9 cellular contexts compared by ENCODE assay signal in the genomic region with DNA sequence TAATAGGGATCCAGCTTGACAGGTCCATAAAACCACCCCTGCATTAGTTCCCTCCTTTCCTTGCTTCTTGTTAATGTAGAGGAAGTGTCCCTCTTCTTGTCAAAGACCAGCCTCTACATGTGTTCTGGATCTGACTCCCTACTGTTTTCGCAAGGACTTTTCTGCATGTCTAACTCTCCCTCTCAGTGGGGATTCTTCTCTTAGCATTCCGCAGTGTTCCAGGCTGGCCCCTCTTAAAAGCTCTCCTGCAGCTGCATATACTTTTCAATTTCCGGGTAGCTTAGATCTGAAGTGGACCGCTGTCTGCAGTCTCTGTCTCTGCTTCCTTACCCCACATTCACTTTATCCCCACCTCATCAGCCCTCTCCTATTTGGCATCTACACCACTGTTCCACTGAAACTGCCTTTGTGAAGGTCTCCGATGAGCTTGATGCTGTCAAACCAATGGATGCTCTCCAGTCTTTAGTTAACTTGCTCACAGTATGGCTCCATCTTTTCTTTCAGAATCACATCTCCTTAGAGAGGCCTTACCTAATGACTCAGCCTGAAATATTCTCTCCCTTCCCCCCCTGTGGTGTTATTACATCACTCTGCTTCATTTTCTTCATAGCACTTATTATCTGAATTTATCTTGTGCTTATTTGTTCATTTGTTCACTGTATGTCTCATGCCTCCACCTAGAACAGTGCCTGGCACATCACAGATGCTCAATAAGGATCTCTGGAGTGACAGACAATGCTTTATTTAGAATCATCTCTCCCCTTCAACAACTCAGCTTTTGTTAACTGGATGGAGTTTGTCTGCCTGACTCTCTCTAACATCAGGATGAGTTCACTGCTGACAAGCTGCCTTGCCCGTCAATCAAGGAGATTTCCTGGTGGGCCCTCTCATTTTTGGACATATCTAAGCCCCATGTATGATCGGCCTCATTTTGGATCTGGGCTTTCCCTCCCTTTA.
DNase-seq lines count a peak whose midpoint lies in the region; ATAC-seq, FAIRE-seq and TF ChIP-seq lines count a peak whose summit lies in the region.
"Had no signal": no experiment of that assay in that cellular context is flagged by ENCODE, and none has a peak within 500 bp of the region (broad histone marks: within the 10 kb centered on the region; RNA-seq: fewer than 3 reads in every experiment).

No MANE protein-coding gene starts in this region.

- TF ChIP-seq RAD21 in K562 (CRISPR knock-in tag; conservative IDR thresholded peaks at IDR 0.05 in 1 of 2, IDR thresholded peaks at IDR 0.05 in 1 of 2): no peak

- intact Hi-C loops in K562 (cut with micrococcal nuclease): no loop called here

- CTCF ChIA-PET in K562 (lab: Yijun Ruan, JAX; ENCODE audit: low intra/inter-chr PET ratio): no interaction called here

- TF ChIP-seq POLR2A in K562 (conservative IDR thresholded peaks at IDR 0.05): no peak

- BruUV-seq in K562 (replicated peaks; lab: Mats Ljungman, UMichigan): no TSS peak

- H3K4me3 ChIP-seq in DND-41 (ENCODE audit: low read depth in 1 of 2, low read length in 2 of 2): no peak overlapping the region; a peak in 1 of 4 replicates
- no peak overlapping the region for H3K4me3 ChIP-seq in K562
- H3K4me3 ChIP-seq in muscle layer of duodenum (ENCODE audit: low read depth in 1 of 2, low read length in 2 of 2): no peak overlapping the region

- WGBS in K562 (ENCODE audit: insufficient coverage, low coverage, missing lambda C conversion rate): 71% methylated on average over 7 of the region's 7 CpGs

- H3K27me3 ChIP-seq in DND-41 (ENCODE audit: insufficient read depth, low read length, poor library complexity) (no peaks in the 10 kb centered on the region), K562 (ENCODE audit: control insufficient read depth in 2 of 2, insufficient read depth in 2 of 2, low read length in 2 of 2) (no peaks in the 10 kb centered on the region), muscle layer of duodenum (ENCODE audit: low read depth, low read length) (no peaks in the 10 kb centered on the region)

- in situ Hi-C loops in K562 (cut with MboI): no loop called here

- DNase-seq in DND-41 (no peak), K562 (ENCODE audit: extremely low read depth in 1 of 4, low spot score in 3 of 4) (peak in 2 of 4 experiments; percentile 29 to 36), cortex of kidney (lab: John Stamatoyannopoulos, UW) (no peak), GOT3 (lab: John Stamatoyannopoulos, UW) (no peak), NCI-H1436 treated with DMSO at 0.1 percent for 48 hours (lab: John Stamatoyannopoulos, UW) (no peak), NCI-H82 (lab: John Stamatoyannopoulos, UW) (no peak)

- FAIRE-seq in K562 (lab: Jason Lieb, UNC): no peak
- FAIRE-seq: endometrium had no signal

- peak; percentile 36 for TF ChIP-seq EP300 in K562 (IDR thresholded peaks at IDR 0.05; ENCODE audit: low read length)

- H3K9ac ChIP-seq in DND-41 (ENCODE audit: low read depth, low read length) (no peak overlapping the region), K562 (ENCODE audit: insufficient read depth in 1 of 2, low read depth in 2 of 2, low read length in 2 of 2) (no peak overlapping the region)

- H3K4me2 ChIP-seq in DND-41 (ENCODE audit: insufficient read depth, low read length): no peak overlapping the region
- H3K4me2 ChIP-seq in K562 (ENCODE audit: insufficient read depth, low read length): no peak overlapping the region; the same call in 1 of the 2 replicates

- no peaks in the 10 kb centered on the region for H3K36me3 ChIP-seq in DND-41 (ENCODE audit: insufficient read depth, low read length)
- H3K36me3 ChIP-seq in K562 (ENCODE audit: control insufficient read depth, insufficient read depth, low read length): no peaks in the 10 kb centered on the region
- no peaks in the 10 kb centered on the region for H3K36me3 ChIP-seq in muscle layer of duodenum (ENCODE audit: control insufficient read depth in 1 of 2, insufficient read depth in 2 of 2, low read length in 2 of 2)

- H3K9me1 ChIP-seq in K562 (ENCODE audit: control insufficient read depth, insufficient read depth, low read length): no peaks in the 10 kb centered on the region

- H4K20me1 ChIP-seq in DND-41 (ENCODE audit: insufficient read depth, low read length) (no peaks in the 10 kb centered on the region), K562 (replicated peaks; ENCODE audit: control insufficient read depth, insufficient read depth, low read length) (no peaks in the 10 kb centered on the region)

- ATAC-seq in DND-41 (ENCODE audit: insufficient read depth, low read depth) (no peak), HG03196 (IDR thresholded peaks at IDR 0.05; ENCODE audit: unreplicated experiment) (peak; percentile 35), K562 (peak; percentile 84)

- peak overlapping the region; percentile 43 for H3K27ac ChIP-seq in DND-41 (ENCODE audit: low read length)
- no peak overlapping the region; the same call in 2 of the 3 replicates for H3K27ac ChIP-seq in K562 (ENCODE audit: extremely low read depth, low read depth, low read length)
- peak overlapping the region; percentile 43 for H3K27ac ChIP-seq in muscle layer of duodenum (ENCODE audit: low read length)

- H3K9me3 ChIP-seq in DND-41 (ENCODE audit: insufficient read depth, low read length, severe bottlenecking): no peaks in the 10 kb centered on the region
- peaks cover 5% of the 10 kb centered on the region; the same call in 1 of the 2 replicates for H3K9me3 ChIP-seq in K562 (replicated peaks; ENCODE audit: control insufficient read depth, insufficient read depth, low read depth, low read length)
- H3K9me3 ChIP-seq in muscle layer of duodenum (ENCODE audit: control insufficient read depth in 1 of 2, low read length in 2 of 2): no peaks in the 10 kb centered on the region

- no peak for TF ChIP-seq CTCF in DND-41 (IDR thresholded peaks at IDR 0.05; ENCODE audit: borderline replicate concordance, extremely low read depth, low read length, poor library complexity, severe bottlenecking)
- no peak for TF ChIP-seq CTCF in K562 (IDR thresholded peaks at IDR 0.05 in 2 of 3, conservative IDR thresholded peaks at IDR 0.05 in 1 of 3; ENCODE audit: insufficient read depth in 2 of 3, low read depth in 1 of 3, low read length in 3 of 3)

- H3K79me2 ChIP-seq in DND-41 (ENCODE audit: insufficient read depth, low read length) (no peaks in the 10 kb centered on the region), K562 (ENCODE audit: control insufficient read depth, insufficient read depth, low read length) (no peaks in the 10 kb centered on the region)

- H3K4me1 ChIP-seq in DND-41 (ENCODE audit: insufficient read depth, low read length) (peaks cover 53% of the 10 kb centered on the region), K562 (replicated peaks in 1 of 2; ENCODE audit: control insufficient read depth in 2 of 2, insufficient read depth in 2 of 2, low read length in 2 of 2) (peaks cover 0 to 31% of the 10 kb centered on the region in 2 experiments; a peak in 2 of 5 replicates), muscle layer of duodenum (ENCODE audit: control insufficient read depth in 1 of 2, insufficient read depth in 2 of 2, low read length in 2 of 2) (peaks cover 13 to 20% of the 10 kb centered on the region in 2 donors)

- POLR2A ChIA-PET in K562 (lab: Yijun Ruan, JAX): interaction anchor here (1.2 to 1.3 kb wide), 2 partner anchors 12 to 24 kb away, joined by 3 to 4 read pairs; no protein-coding TSS in a partner anchor

- no peak overlapping the region; the same call in 1 of the 2 replicates for H2AFZ ChIP-seq in DND-41 (ENCODE audit: low read depth, low read length)
- H2AFZ ChIP-seq in K562 (ENCODE audit: low read depth, low read length): peak overlapping the region; percentile 18; the same call in 1 of the 2 replicates

TF ChIP-seq in K562, 482 proteins besides CTCF, POLR2A, EP300 and RAD21 (continues in another document):
- TF ChIP-seq GTF2E2 (tag; IDR thresholded peaks at IDR 0.05): no peak
- no peak for TF ChIP-seq EZH2 (IDR thresholded peaks at IDR 0.05; ENCODE audit: borderline replicate concordance, low read depth, low read length)
- TF ChIP-seq SOX6 (IDR thresholded peaks at IDR 0.05): peak; percentile 38; the same call in 1 of the 2 replicates
- peak; percentile 60; the same call in 1 of the 2 replicates for TF ChIP-seq LEF1 (IDR thresholded peaks at IDR 0.05)
- peak; percentile 85 for TF ChIP-seq CEBPB (tag; IDR thresholded peaks at IDR 0.05)
- peak; percentile 67; the same call in 1 of the 2 replicates for TF ChIP-seq NFE2 (IDR thresholded peaks at IDR 0.05; ENCODE audit: low read depth)
- TF ChIP-seq NFXL1 (CRISPR knock-in tag; IDR thresholded peaks at IDR 0.05): no peak
- peak; percentile 79 for TF ChIP-seq DPF2 (IDR thresholded peaks at IDR 0.05)
- TF ChIP-seq ZNF24 (IDR thresholded peaks at IDR 0.05): peak; percentile 14; the same call in 1 of the 2 replicates
- peak; percentile 55 for TF ChIP-seq ARID1B (IDR thresholded peaks at IDR 0.05)
- TF ChIP-seq SMARCA4 (IDR thresholded peaks at IDR 0.05): peak; percentile 61; the same call in 1 of the 2 replicates
- no peak for TF ChIP-seq POLR3A (IDR thresholded peaks at IDR 0.05; ENCODE audit: borderline replicate concordance, extremely low read depth, insufficient read depth, insufficient read length)
- TF ChIP-seq EHMT2 (IDR thresholded peaks at IDR 0.05): peak; percentile 40; the same call in 1 of the 2 replicates
- TF ChIP-seq MAFG (tag; conservative IDR thresholded peaks at IDR 0.05): peak; percentile 45
- TF ChIP-seq TRIM24 (IDR thresholded peaks at IDR 0.05): peak; percentile 71 to 76; a peak in 3 of 4 replicates
- peak; percentile 33; the same call in 1 of the 2 replicates for TF ChIP-seq CEBPG (CRISPR knock-in tag; IDR thresholded peaks at IDR 0.05)
- peak; percentile 62 to 91 for TF ChIP-seq CEBPG (tag; conservative IDR thresholded peaks at IDR 0.05 in 1 of 2, IDR thresholded peaks at IDR 0.05 in 1 of 2)
- no peak for TF ChIP-seq EWSR1 (IDR thresholded peaks at IDR 0.05; ENCODE audit: borderline replicate concordance, low read depth, partially characterized antibody)
- TF ChIP-seq MEIS2 (IDR thresholded peaks at IDR 0.05; ENCODE audit: partially characterized antibody): peak; percentile 20
- TF ChIP-seq JUND (IDR thresholded peaks at IDR 0.05; ENCODE audit: borderline replicate concordance, low read depth, low read length): peak; percentile 79
- peak; percentile 78 for TF ChIP-seq JUND (tag; IDR thresholded peaks at IDR 0.05; ENCODE audit: borderline replicate concordance, low read depth, low read length)
- TF ChIP-seq JUN (IDR thresholded peaks at IDR 0.05; ENCODE audit: borderline replicate concordance, low read depth, low read length): peak; percentile 59; the same call in 1 of the 2 replicates
- TF ChIP-seq JUN (CRISPR knock-in tag; IDR thresholded peaks at IDR 0.05; ENCODE audit: borderline replicate concordance): no peak
- TF ChIP-seq SETDB1 (IDR thresholded peaks at IDR 0.05; ENCODE audit: low read length): no peak
- TF ChIP-seq HLTF (IDR thresholded peaks at IDR 0.05): no peak
- no peak for TF ChIP-seq SIN3B (IDR thresholded peaks at IDR 0.05; ENCODE audit: low read depth)
- TF ChIP-seq ARNT (IDR thresholded peaks at IDR 0.05): 0 out of 4 replicates have a peak, but pooled peaks of 1 of the 2 experiments have one; percentile 41
